Comparison of ENCODE assay signal across 1 cellular context in the genomic region with DNA sequence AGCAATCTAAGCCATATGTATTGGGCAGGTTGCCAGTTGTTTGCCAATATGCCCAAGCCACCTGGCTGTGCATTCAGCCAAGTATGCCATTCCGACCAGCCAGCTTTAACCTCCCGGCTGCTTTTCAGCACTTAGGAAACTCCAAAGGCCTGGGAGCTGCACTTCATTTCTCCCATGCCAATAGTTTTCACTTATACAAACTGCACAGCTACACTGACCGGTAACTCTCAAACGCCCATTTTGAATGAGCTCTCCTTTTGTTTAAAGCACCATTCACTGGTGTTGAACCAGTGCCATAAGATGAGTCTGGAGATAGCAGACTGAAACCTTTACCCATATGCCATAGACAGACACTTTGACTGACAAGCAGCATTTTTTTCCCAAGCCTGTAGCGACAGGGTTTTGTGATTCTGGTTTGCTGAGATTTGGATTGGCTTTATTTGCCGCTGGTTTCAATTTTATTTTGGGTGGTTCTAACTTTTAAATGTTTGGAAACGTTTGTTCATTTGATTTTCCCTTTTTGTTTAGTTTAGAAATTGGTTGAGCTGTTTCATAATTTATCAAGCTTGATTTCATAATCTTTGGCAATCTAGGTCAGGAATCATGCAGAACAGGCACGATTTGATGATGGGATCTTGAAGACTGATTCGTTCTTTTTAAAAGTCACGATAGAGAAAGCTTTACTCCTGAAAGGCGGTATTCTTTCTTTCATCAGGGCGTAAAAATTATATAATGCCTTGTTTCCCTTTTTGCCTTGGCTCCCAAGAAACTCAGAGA.
TF ChIP-seq lines count a peak whose summit lies in the region.

No MANE protein-coding gene starts in this region.

TF ChIP-seq in HEK293, 187 proteins besides CTCF, POLR2A, EP300 and RAD21 (continued from another document):
- TF ChIP-seq, protein P1, sequence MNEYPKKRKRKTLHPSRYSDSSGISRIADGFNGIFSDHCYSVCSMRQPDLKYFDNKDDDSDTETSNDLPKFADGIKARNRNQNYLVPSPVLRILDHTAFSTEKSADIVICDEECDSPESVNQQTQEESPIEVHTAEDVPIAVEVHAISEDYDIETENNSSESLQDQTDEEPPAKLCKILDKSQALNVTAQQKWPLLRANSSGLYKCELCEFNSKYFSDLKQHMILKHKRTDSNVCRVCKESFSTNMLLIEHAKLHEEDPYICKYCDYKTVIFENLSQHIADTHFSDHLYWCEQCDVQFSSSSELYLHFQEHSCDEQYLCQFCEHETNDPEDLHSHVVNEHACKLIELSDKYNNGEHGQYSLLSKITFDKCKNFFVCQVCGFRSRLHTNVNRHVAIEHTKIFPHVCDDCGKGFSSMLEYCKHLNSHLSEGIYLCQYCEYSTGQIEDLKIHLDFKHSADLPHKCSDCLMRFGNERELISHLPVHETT (tag by site-specific recombination; IDR thresholded peaks at IDR 0.05): no peak
- no peak for TF ChIP-seq REST (tag by site-specific recombination; IDR thresholded peaks at IDR 0.05)
- TF ChIP-seq, protein P2, sequence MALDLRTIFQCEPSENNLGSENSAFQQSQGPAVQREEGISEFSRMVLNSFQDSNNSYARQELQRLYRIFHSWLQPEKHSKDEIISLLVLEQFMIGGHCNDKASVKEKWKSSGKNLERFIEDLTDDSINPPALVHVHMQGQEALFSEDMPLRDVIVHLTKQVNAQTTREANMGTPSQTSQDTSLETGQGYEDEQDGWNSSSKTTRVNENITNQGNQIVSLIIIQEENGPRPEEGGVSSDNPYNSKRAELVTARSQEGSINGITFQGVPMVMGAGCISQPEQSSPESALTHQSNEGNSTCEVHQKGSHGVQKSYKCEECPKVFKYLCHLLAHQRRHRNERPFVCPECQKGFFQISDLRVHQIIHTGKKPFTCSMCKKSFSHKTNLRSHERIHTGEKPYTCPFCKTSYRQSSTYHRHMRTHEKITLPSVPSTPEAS (tag by site-specific recombination; IDR thresholded peaks at IDR 0.05): no peak
- no peak for TF ChIP-seq ZNF148 (tag by site-specific recombination; IDR thresholded peaks at IDR 0.05; ENCODE audit: borderline replicate concordance)
- TF ChIP-seq SALL2 (tag by site-specific recombination; IDR thresholded peaks at IDR 0.05; ENCODE audit: borderline replicate concordance): no peak
